9 cellular contexts compared by ENCODE assay signal in the genomic region with DNA sequence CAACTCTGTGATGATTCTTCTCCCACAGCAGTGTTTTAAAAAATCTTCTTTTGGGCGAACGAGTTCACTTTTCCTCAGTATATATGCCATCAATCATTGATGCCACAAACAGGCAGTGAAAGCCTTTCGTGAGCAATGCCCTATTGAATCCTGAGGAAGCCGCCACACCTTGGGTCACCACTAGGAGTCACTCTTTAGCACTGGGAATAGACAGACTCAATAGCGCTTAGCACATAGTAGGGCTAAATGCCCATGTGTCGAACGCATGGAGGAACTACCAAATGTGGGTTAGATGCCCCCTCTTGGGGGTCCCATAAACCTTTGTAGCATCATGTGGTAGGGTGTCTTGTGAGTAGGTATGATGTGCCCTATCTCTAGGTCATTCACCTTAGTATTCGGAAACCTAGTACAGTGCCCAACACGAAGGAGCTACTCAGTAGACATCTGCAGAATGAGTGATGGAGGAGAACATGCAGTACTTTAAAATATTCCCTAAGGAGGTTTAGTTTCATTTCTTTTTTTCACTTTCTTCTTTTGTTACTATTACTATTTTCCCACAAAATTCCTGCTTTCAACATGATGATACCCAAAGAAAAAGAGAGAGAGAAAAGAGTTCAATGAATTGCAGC.
DNase-seq lines count a peak whose midpoint lies in the region; ATAC-seq, FAIRE-seq and TF ChIP-seq lines count a peak whose summit lies in the region.
"Had no signal": no experiment of that assay in that cellular context is flagged by ENCODE, and none has a peak within 500 bp of the region (broad histone marks: within the 10 kb centered on the region; RNA-seq: fewer than 3 reads in every experiment).

No MANE protein-coding gene starts in this region.

- H3K4me1 Mint-ChIP-seq in activated naive CD4-positive, alpha-beta T cell treated with anti-CD3 and anti-CD28 coated beads for 36 hours (ENCODE audit: low read depth) = no peaks in the 10 kb centered on the region

- H3K27ac Mint-ChIP-seq in activated naive CD4-positive, alpha-beta T cell treated with anti-CD3 and anti-CD28 coated beads for 36 hours = no peak overlapping the region

- peak; percentile 38 for ATAC-seq in left ventricle myocardium superior
- no peak for ATAC-seq in GM19351 (IDR thresholded peaks at IDR 0.05; ENCODE audit: unreplicated experiment)

- no peak for TF ChIP-seq POLR2A in tibial nerve (IDR thresholded peaks at IDR 0.05)
- TF ChIP-seq POLR2A in GM12892 (IDR thresholded peaks at IDR 0.05; ENCODE audit: low read depth, low read length) = no peak

- CTCF ChIA-PET in activated naive CD4-positive, alpha-beta T cell treated with anti-CD3 and anti-CD28 coated beads for 36 hours (lab: Charles Lee) = no interaction called here

- H3K27me3 ChIP-seq in tibial nerve = no peaks in the 10 kb centered on the region

- H3K4me3 Mint-ChIP-seq in activated naive CD4-positive, alpha-beta T cell treated with anti-CD3 and anti-CD28 coated beads for 36 hours = no peak overlapping the region

- TF ChIP-seq CTCF in tibial nerve (IDR thresholded peaks at IDR 0.05) = peak in 3 of 5 experiments; percentile 25 to 34 (median 31)

- 88 to 92% methylated on average over 9 of the region's 9 CpGs for WGBS in tibial nerve, 2 donors

- in situ Hi-C loops in SK-MEL-5 (cut with HindIII; ENCODE audit: low pct_unique_long_range_greater_than_20kb, low sequenced_read_pairs) = no loop called here

- peaks cover 2% of the 10 kb centered on the region for H3K27me3 Mint-ChIP-seq in activated naive CD4-positive, alpha-beta T cell treated with anti-CD3 and anti-CD28 coated beads for 36 hours (ENCODE audit: low read depth)

- no peaks in the 10 kb centered on the region for H3K36me3 Mint-ChIP-seq in activated naive CD4-positive, alpha-beta T cell treated with anti-CD3 and anti-CD28 coated beads for 36 hours (ENCODE audit: low read depth)

- H3K4me1 ChIP-seq in tibial nerve = peaks cover 0 to 23% (median 5%) of the 10 kb centered on the region in 4 donors
- H3K4me1 ChIP-seq: Caco-2 had no signal

- H3K9me3 ChIP-seq in tibial nerve = no peaks in the 10 kb centered on the region
- H3K9me3 ChIP-seq: Caco-2 had no signal

- H3K4me3 ChIP-seq in tibial nerve = peak overlapping the region in 1 of 4 donors; percentile 41

- intact Hi-C loops in activated naive CD4-positive, alpha-beta T cell treated with anti-CD3 and anti-CD28 coated beads for 36 hours (cut with micrococcal nuclease) = no loop called here
- intact Hi-C loops in left ventricle myocardium superior (cut with micrococcal nuclease) = no loop called here

- peak overlapping the region in 2 of 4 donors; percentile 72 to 82 for H3K27ac ChIP-seq in tibial nerve

- FAIRE-seq in GM12892 (lab: Jason Lieb, UNC) = no peak

- DNase-seq in activated naive CD4-positive, alpha-beta T cell treated with anti-CD3 and anti-CD28 coated beads for 36 hours = peak; percentile 10
- no peak for DNase-seq in activated naive CD4-positive, alpha-beta T cell treated with Interleukin-2 at 50 U/mL for 16 hours
- DNase-seq in SK-MEL-5 (ENCODE audit: low read depth, low spot score) = peak; percentile 51
- no peak for DNase-seq in left ventricle myocardium superior
- peak in 1 of 2 donors; percentile 33 for DNase-seq in tibial nerve (ENCODE audit: low spot score in 2 of 2)
- no peak for DNase-seq in GM19238 (ENCODE audit: insufficient read length, low spot score)
- no peak for DNase-seq in GM12892 (ENCODE audit: insufficient read length)

- H3K36me3 ChIP-seq in tibial nerve = no peaks in the 10 kb centered on the region

- H3K9me3 Mint-ChIP-seq in activated naive CD4-positive, alpha-beta T cell treated with anti-CD3 and anti-CD28 coated beads for 36 hours = peaks cover 3% of the 10 kb centered on the region

- TF ChIP-seq EP300 in tibial nerve (IDR thresholded peaks at IDR 0.05) = no peak

Comparison
In these comparisons a context has a peak if more than half of its experiments do, and no peak if none do; other contexts are left out.
1. DNase-seq: peak in activated naive CD4-positive, alpha-beta T cell treated with anti-CD3 and anti-CD28 coated beads for 36 hours (single experiment) and SK-MEL-5 (single experiment); none in activated naive CD4-positive, alpha-beta T cell treated with Interleukin-2 at 50 U/mL for 16 hours (single experiment), left ventricle myocardium superior (single experiment), GM19238 (single experiment) and GM12892 (single experiment).